Comparison of ENCODE assay signal across 13 cellular contexts in the genomic region with DNA sequence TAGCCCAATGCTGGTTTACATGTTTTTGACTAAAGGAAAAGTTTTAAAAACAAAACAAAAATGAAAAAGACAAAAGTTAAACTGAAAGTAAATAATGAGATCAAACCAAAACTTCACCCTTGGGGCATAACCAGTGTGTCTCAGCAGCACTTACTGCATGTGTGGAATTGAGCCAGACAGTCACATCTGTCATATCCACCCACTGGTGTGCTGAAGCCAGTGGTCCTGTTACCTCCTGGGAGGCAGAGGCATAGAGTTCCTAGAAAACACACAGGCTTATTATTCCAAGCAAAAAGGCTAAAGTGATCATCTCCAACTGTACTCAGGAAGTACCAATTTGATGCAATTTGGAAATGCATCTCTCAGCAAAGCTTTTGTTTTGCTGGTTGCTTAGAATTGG. TPM values are rescaled to one million over a fixed set of nuclear protein-coding genes. Genes with fewer than 3 reads are reported as not detected.
"Had no signal": no experiment of that assay in that cellular context is flagged by ENCODE, and none has a peak within 500 bp of the region (broad histone marks: within the 10 kb centered on the region; RNA-seq: fewer than 3 reads in every experiment).

No MANE protein-coding gene starts in this region.

- H3K27ac ChIP-seq: adrenal gland, colonic mucosa, foreskin keratinocyte, lower lobe of right lung, upper lobe of right lung, VCaP had no signal

- H3K9me3 ChIP-seq: adrenal gland, colonic mucosa, lower lobe of right lung, upper lobe of right lung had no signal

- H3K36me3 ChIP-seq: adrenal gland, colonic mucosa, lower lobe of right lung, upper lobe of right lung had no signal

- DNase-seq: activated CD4-positive, alpha-beta memory T cell treated with anti-CD3 and anti-CD28 coated beads, Interleukin-2, amount 10 ng/mL, durations not matched to agents 7 days and 5 days; activated naive CD4-positive, alpha-beta T cell treated with anti-CD3 and anti-CD28 coated beads, Interleukin-2, amount 10 ng/mL, durations not matched to agents 7 days and 5 days; adrenal gland; caudate nucleus; colonic mucosa; foreskin keratinocyte; left cardiac atrium; lower lobe of right lung; midbrain; stimulated activated CD4-positive, alpha-beta T cell treated with anti-CD3 and anti-CD28 coated beads, Interleukin-4, amount 100 ng/mL, for 1 hour; stimulated activated CD8-positive, alpha-beta memory T cell treated with anti-CD3 and anti-CD28 coated beads, Interleukin-4, amount 100 ng/mL, for 48 hours; upper lobe of right lung had no signal

- H3K27me3 ChIP-seq: colonic mucosa, upper lobe of right lung had no signal

- H3K4me3 ChIP-seq: adrenal gland, colonic mucosa, lower lobe of right lung, upper lobe of right lung had no signal

- ATAC-seq: foreskin keratinocyte, left cardiac atrium, lower lobe of right lung, upper lobe of right lung had no signal

- H3K4me1 ChIP-seq: adrenal gland, colonic mucosa, foreskin keratinocyte, lower lobe of right lung, upper lobe of right lung had no signal

RNA-seq across cellular contexts. Expression of a gene that starts 40.4 kb away (rescaled TPM):
- total RNA-seq: lower lobe of right lung had no signal
